Comparison of ENCODE assay signal across 1 cellular context in genomic region chr14:65412189-65412846, GRCh38.
A peak's percentile ranks its signal among the peaks of the same experiment; 100 is the strongest.
TF ChIP-seq lines count a peak whose summit lies in the region.

Gene FUT8 (plus strand): TSS chr14:65412730. CDS start chr14:65561564, 148,834 bp downstream.

TF ChIP-seq in SK-N-SH, 30 proteins besides CTCF, POLR2A, EP300 and RAD21 (continued from another document):
- TF ChIP-seq TCF12 (IDR thresholded peaks at IDR 0.05) = peak; percentile 27; the same call in 1 of the 2 replicates
- peak; percentile 27; the same call in 1 of the 2 replicates for TF ChIP-seq USF1 (IDR thresholded peaks at IDR 0.05; ENCODE audit: borderline replicate concordance, low read depth)
- no peak for TF ChIP-seq IRF3 (IDR thresholded peaks at IDR 0.05; ENCODE audit: low read depth, low read length)
- TF ChIP-seq POLR2AphosphoS5 (IDR thresholded peaks at IDR 0.05; ENCODE audit: low read depth, low read length) = peak; percentile 83
